10 cellular contexts compared by ENCODE assay signal in the genomic region with DNA sequence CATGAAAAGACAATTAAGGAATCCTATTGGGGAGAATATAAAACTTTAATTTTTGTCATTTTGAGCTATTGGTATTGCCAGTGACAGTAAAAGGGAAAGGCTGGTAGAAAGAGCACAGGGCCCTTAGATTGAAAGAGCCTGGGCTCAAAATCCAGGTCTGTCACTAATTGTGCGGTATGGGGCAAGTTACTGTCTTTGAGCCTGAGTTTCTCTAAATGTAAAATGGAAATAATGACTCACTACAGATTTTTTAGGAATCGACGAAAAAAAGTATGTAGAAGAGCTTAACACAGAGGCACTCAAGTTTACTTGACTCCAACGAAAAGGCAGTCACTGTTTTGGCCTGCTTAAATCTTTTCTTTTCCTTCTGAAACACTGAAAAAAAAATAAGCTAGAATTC. TPM values are rescaled to one million over a fixed set of nuclear protein-coding genes. Genes with fewer than 3 reads are reported as not detected.
A peak's percentile ranks its signal among the peaks of the same experiment; 100 is the strongest.
DNase-seq lines count a peak whose midpoint lies in the region; ATAC-seq and TF ChIP-seq lines count a peak whose summit lies in the region.
"Had no signal": no experiment of that assay in that cellular context is flagged by ENCODE, and none has a peak within 500 bp of the region (broad histone marks: within the 10 kb centered on the region; RNA-seq: fewer than 3 reads in every experiment).

No MANE protein-coding gene starts in this region.

- no peak overlapping the region for H2BK120ac ChIP-seq in mesendoderm (ENCODE audit: low read depth, low read length)

- H3K27ac Mint-ChIP-seq in activated naive CD4-positive, alpha-beta T cell treated with anti-CD3 and anti-CD28 coated beads, Interleukin-2, amount 50 U/mL, for 24 hours = peak overlapping the region; percentile 96

- no peak overlapping the region for H3K4me2 ChIP-seq in mesendoderm (ENCODE audit: low read length)
- H3K4me2 ChIP-seq: BLaER1 had no signal

- no peak for DNase-seq in activated naive CD4-positive, alpha-beta T cell treated with anti-CD3 and anti-CD28 coated beads, Interleukin-2, amount 50 U/mL, for 16 hours
- DNase-seq in amniotic epithelial cell (ENCODE audit: low read depth) = peak; percentile 25
- peak; percentile 32 for DNase-seq in mesendoderm
- DNase-seq in vagina (ENCODE audit: extremely low spot score in 2 of 2) = no peak
- DNase-seq in NCI-H2107 treated with DMSO at 0.1 percent for 48 hours (lab: John Stamatoyannopoulos, UW; ENCODE audit: unreplicated experiment) = no peak

- H3K27me3 ChIP-seq in mesendoderm (ENCODE audit: insufficient read depth, low read length, poor library complexity) (no peaks in the 10 kb centered on the region), vagina (no peaks in the 10 kb centered on the region)
- H3K27me3 ChIP-seq: BLaER1 had no signal

- no peak overlapping the region for H2BK5ac ChIP-seq in mesendoderm (ENCODE audit: low read length)

- no peak overlapping the region for H3K9ac ChIP-seq in mesendoderm (ENCODE audit: low read length)
- H3K9ac ChIP-seq: BLaER1 had no signal

- H4K8ac ChIP-seq in mesendoderm (ENCODE audit: low read depth, low read length) = no peak overlapping the region

- no peaks in the 10 kb centered on the region for H3K27me3 Mint-ChIP-seq in activated naive CD4-positive, alpha-beta T cell treated with anti-CD3 and anti-CD28 coated beads, Interleukin-2, amount 50 U/mL, for 24 hours

- peak overlapping the region; percentile 96 for H3K4me3 Mint-ChIP-seq in activated naive CD4-positive, alpha-beta T cell treated with anti-CD3 and anti-CD28 coated beads, Interleukin-2, amount 50 U/mL, for 24 hours

- H3K56ac ChIP-seq in mesendoderm (ENCODE audit: low read length) = no peak overlapping the region

- no peak overlapping the region for H3K4ac ChIP-seq in mesendoderm (ENCODE audit: low read depth, low read length)

- H3K4me3 ChIP-seq in mesendoderm (ENCODE audit: low read length) = no peak overlapping the region
- no peak overlapping the region for H3K4me3 ChIP-seq in vagina
- H3K4me3 ChIP-seq: BLaER1, HAP-1 had no signal

- no peaks in the 10 kb centered on the region for H3K9me3 ChIP-seq in vagina
- H3K9me3 ChIP-seq: BLaER1, HAP-1 had no signal

- H3K27ac ChIP-seq in mesendoderm (ENCODE audit: low read depth, low read length) (no peak overlapping the region), vagina (peak overlapping the region; percentile 18)
- H3K27ac ChIP-seq: BLaER1 had no signal

- WGBS in mesendoderm (ENCODE audit: extremely low coverage, insufficient coverage, low lambda C conversion rate) = no CpG with 5 or more reads among the region's 4 CpGs

- intact Hi-C loops in vagina (cut with DNase I) = no loop called here

- H3K79me2 ChIP-seq in mesendoderm (ENCODE audit: control insufficient read depth, insufficient read depth, low read length) = peaks cover 76% of the 10 kb centered on the region

- no peak overlapping the region for H4K5ac ChIP-seq in mesendoderm (ENCODE audit: low read length)

- H2BK15ac ChIP-seq in mesendoderm (replicated peaks; ENCODE audit: low read depth) = no peak overlapping the region

- ATAC-seq in GM21381 (IDR thresholded peaks at IDR 0.05; ENCODE audit: unreplicated experiment) (no peak), GM21423 (IDR thresholded peaks at IDR 0.05; ENCODE audit: unreplicated experiment) (no peak)

- H3K36me3 ChIP-seq in mesendoderm (ENCODE audit: control insufficient read depth, insufficient read depth, low read length) = no peaks in the 10 kb centered on the region
- no peaks in the 10 kb centered on the region for H3K36me3 ChIP-seq in vagina

- H3K79me1 ChIP-seq in mesendoderm (ENCODE audit: low read length) = peaks cover 2% of the 10 kb centered on the region

- peaks cover 4% of the 10 kb centered on the region for H3K4me1 ChIP-seq in mesendoderm (ENCODE audit: control insufficient read depth, low read depth, low read length)
- peaks cover 83% of the 10 kb centered on the region for H3K4me1 ChIP-seq in vagina

- TF ChIP-seq CTCF in vagina (IDR thresholded peaks at IDR 0.05) = no peak

- no peak overlapping the region for H3K23ac ChIP-seq in mesendoderm (ENCODE audit: low read length)

- peaks cover 10% of the 10 kb centered on the region for H3K36me3 Mint-ChIP-seq in activated naive CD4-positive, alpha-beta T cell treated with anti-CD3 and anti-CD28 coated beads, Interleukin-2, amount 50 U/mL, for 24 hours

- no peaks in the 10 kb centered on the region for H3K9me3 Mint-ChIP-seq in activated naive CD4-positive, alpha-beta T cell treated with anti-CD3 and anti-CD28 coated beads, Interleukin-2, amount 50 U/mL, for 24 hours

- TF ChIP-seq POLR2A in vagina (IDR thresholded peaks at IDR 0.05) = no peak

- no peak overlapping the region for H3K18ac ChIP-seq in mesendoderm (ENCODE audit: low read length)

- no peak overlapping the region for H2AK5ac ChIP-seq in mesendoderm (ENCODE audit: low read length)

- H3K4me1 Mint-ChIP-seq in activated naive CD4-positive, alpha-beta T cell treated with anti-CD3 and anti-CD28 coated beads, Interleukin-2, amount 50 U/mL, for 24 hours = peaks cover 96% of the 10 kb centered on the region

RNA-seq across cellular contexts. Expression of a gene that starts 7.0 kb away (rescaled TPM):
- 248 TPM for polyA plus RNA-seq in mesendoderm (2013, experiment 1 of 2)
- polyA plus RNA-seq in mesendoderm (2013, experiment 2 of 2) = 246 TPM
- 75.1 TPM for total RNA-seq in vagina

RNA-seq across cellular contexts. Expression of a gene that starts 27.1 kb away (rescaled TPM):
- 29.0 TPM for polyA plus RNA-seq in mesendoderm (2013, experiment 1 of 2)
- polyA plus RNA-seq in mesendoderm (2013, experiment 2 of 2) = 27.7 TPM
- total RNA-seq in vagina = 53.5 TPM

Comparison
In these comparisons a context has a peak if more than half of its experiments do, and no peak if none do; other contexts are left out.
1. DNase-seq: peak in amniotic epithelial cell (single experiment) and mesendoderm (single experiment); none in activated naive CD4-positive, alpha-beta T cell treated with anti-CD3 and anti-CD28 coated beads, Interleukin-2, amount 50 U/mL, for 16 hours (single experiment), vagina (0 of 2) and NCI-H2107 treated with DMSO at 0.1 percent for 48 hours (single experiment).